ENCODE assay signal across 21 cellular contexts in genomic region chr1:25104932-25105561, GRCh38.
DNase-seq lines count a peak whose midpoint lies in the region; ATAC-seq, FAIRE-seq and TF ChIP-seq lines count a peak whose summit lies in the region.
"Had no signal": no experiment of that assay in that cellular context is flagged by ENCODE, and none has a peak within 500 bp of the region (broad histone marks: within the 10 kb centered on the region; RNA-seq: fewer than 3 reads in every experiment).

No MANE protein-coding gene starts in this region.

- no peaks in the 10 kb centered on the region for H3K27me3 ChIP-seq in right atrium auricular region
- peaks cover 0 to 26% of the 10 kb centered on the region in 2 experiments; a peak in 3 of 5 replicates for H3K27me3 ChIP-seq in K562 (ENCODE audit: control insufficient read depth in 2 of 2, insufficient read depth in 2 of 2, low read length in 2 of 2)
- H3K27me3 ChIP-seq in brain microvascular endothelial cell (replicated peaks), result no peaks in the 10 kb centered on the region
- H3K27me3 ChIP-seq: BLaER1 had no signal

- H3K36me3 ChIP-seq in right atrium auricular region (no peaks in the 10 kb centered on the region), K562 (ENCODE audit: control insufficient read depth, insufficient read depth, low read length) (no peaks in the 10 kb centered on the region), brain microvascular endothelial cell (replicated peaks) (no peaks in the 10 kb centered on the region)
- H3K36me3 ChIP-seq: BLaER1 had no signal

- H3K4me1 Mint-ChIP-seq in naive thymus-derived CD8-positive, alpha-beta T cell, result peaks cover 31 to 70% (median 58%) of the 10 kb centered on the region in 4 donors

- TF ChIP-seq CTCF in right atrium auricular region (IDR thresholded peaks at IDR 0.05) (no peak), K562 (IDR thresholded peaks at IDR 0.05 in 2 of 3, conservative IDR thresholded peaks at IDR 0.05 in 1 of 3; ENCODE audit: insufficient read depth in 2 of 3, low read depth in 1 of 3, low read length in 3 of 3) (no peak), brain microvascular endothelial cell (IDR thresholded peaks at IDR 0.05; ENCODE audit: low read depth, low read length, missing control alignments) (no peak)

- TF ChIP-seq RAD21 in K562 (CRISPR knock-in tag; conservative IDR thresholded peaks at IDR 0.05 in 1 of 2, IDR thresholded peaks at IDR 0.05 in 1 of 2), result no peak

- no peak overlapping the region for H3K4me2 ChIP-seq in K562 (ENCODE audit: insufficient read depth, low read length)
- H3K4me2 ChIP-seq: A549, BLaER1, KMS-11 had no signal

- in situ Hi-C loops in K562 (cut with MboI) (loop anchor here (5.0 kb wide), 2 partner anchors 173 to 258 kb away; partner anchors contain the start of gene RUNX3), brain microvascular endothelial cell (cut with HindIII; ENCODE audit: low pct_ligation_motif_present, low sequenced_read_pairs) (no loop called here)

- FAIRE-seq in K562 (lab: Jason Lieb, UNC), result no peak
- FAIRE-seq: A549, GM19239 had no signal

- POLR2A ChIA-PET in K562 (lab: Yijun Ruan, JAX), result no interaction called here
- POLR2A ChIA-PET in naive thymus-derived CD8-positive, alpha-beta T cell (lab: Charles Lee), result no interaction called here

- no peaks in the 10 kb centered on the region for H3K9me1 ChIP-seq in K562 (ENCODE audit: control insufficient read depth, insufficient read depth, low read length)

- no peak overlapping the region for H3K9ac ChIP-seq in K562 (ENCODE audit: insufficient read depth in 1 of 2, low read depth in 2 of 2, low read length in 2 of 2)
- H3K9ac ChIP-seq: BLaER1, KMS-11 had no signal

- H3K4me1 ChIP-seq in right atrium auricular region (peaks cover 0 to 4% of the 10 kb centered on the region in 2 donors), K562 (replicated peaks in 1 of 2; ENCODE audit: control insufficient read depth in 2 of 2, insufficient read depth in 2 of 2, low read length in 2 of 2) (peaks cover 0 to 5% of the 10 kb centered on the region in 2 experiments; a peak in 1 of 5 replicates)
- H3K4me1 ChIP-seq: A549 had no signal

- ATAC-seq in Right ventricle myocardium superior (ENCODE audit: poor library complexity), result peak; percentile 72
- ATAC-seq in K562, result no peak
- no peak for ATAC-seq in naive thymus-derived CD8-positive, alpha-beta T cell
- ATAC-seq: A549, HCT116, PC-3 had no signal

- DNase-seq in Right ventricle myocardium superior (no peak), right atrium auricular region (ENCODE audit: low spot score) (no peak), K562 (ENCODE audit: extremely low read depth in 1 of 4, low spot score in 3 of 4) (no peak), myocyte (ENCODE audit: low read depth) (peak; percentile 85), brain microvascular endothelial cell (no peak)
- DNase-seq in naive thymus-derived CD8-positive, alpha-beta T cell, result no peak
- DNase-seq in NK-92 treated with Interleukin-12 subunit alpha and Interleukin-12 subunit beta, amount 100 ng/mL, for 24 hours (lab: John Stamatoyannopoulos, UW), result no peak
- DNase-seq: CD4-positive, alpha-beta memory T cell; DMS153; GDM1; NCI-H1417 treated with DMSO at 0.1 percent for 48 hours; NCI-H187 treated with DMSO at 0.1 percent for 48 hours; NCI-H2227 treated with DMSO at 0.1 percent for 48 hours; NCI-H510A treated with DMSO at 0.1 percent for 48 hours; PC-3; RPMI8226 had no signal

- H3K27me3 Mint-ChIP-seq in naive thymus-derived CD8-positive, alpha-beta T cell, result peaks cover 0 to 1% (median 0%) of the 10 kb centered on the region in 5 donors

- intact Hi-C loops in Right ventricle myocardium superior (cut with DNase I), result no loop called here
- intact Hi-C loops in K562 (cut with micrococcal nuclease), result loop anchor here (5.0 kb wide), 1 partner anchor 102 kb away; no protein-coding TSS in a partner anchor

- H3K27ac ChIP-seq in right atrium auricular region (no peak overlapping the region), K562 (ENCODE audit: extremely low read depth, low read depth, low read length) (no peak overlapping the region), brain microvascular endothelial cell (no peak overlapping the region)
- H3K27ac ChIP-seq: A549, BLaER1, KMS-11 had no signal

- no peaks in the 10 kb centered on the region for H4K20me1 ChIP-seq in K562 (replicated peaks; ENCODE audit: control insufficient read depth, insufficient read depth, low read length)
- H4K20me1 ChIP-seq: BLaER1 had no signal

- peak overlapping the region in 1 of 10 donors; percentile 20 for H3K4me3 Mint-ChIP-seq in naive thymus-derived CD8-positive, alpha-beta T cell
- H3K4me3 Mint-ChIP-seq: CD4-positive, alpha-beta memory T cell had no signal

- CTCF ChIA-PET in K562 (lab: Yijun Ruan, JAX; ENCODE audit: low intra/inter-chr PET ratio), result no interaction called here

- no peak overlapping the region for H2AFZ ChIP-seq in K562 (ENCODE audit: low read depth, low read length)

- H3K36me3 Mint-ChIP-seq in naive thymus-derived CD8-positive, alpha-beta T cell, result peaks cover 0 to 12% (median 8%) of the 10 kb centered on the region in 3 donors

- TF ChIP-seq POLR2A in K562 (conservative IDR thresholded peaks at IDR 0.05), result no peak

- peaks cover 0 to 23% (median 13%) of the 10 kb centered on the region in 9 donors for H3K9me3 Mint-ChIP-seq in naive thymus-derived CD8-positive, alpha-beta T cell

- H3K79me2 ChIP-seq in K562 (ENCODE audit: control insufficient read depth, insufficient read depth, low read length), result no peaks in the 10 kb centered on the region

- peaks cover 0 to 11% of the 10 kb centered on the region in 2 donors for H3K9me3 ChIP-seq in right atrium auricular region
- peaks cover 7% of the 10 kb centered on the region for H3K9me3 ChIP-seq in K562 (replicated peaks; ENCODE audit: control insufficient read depth, insufficient read depth, low read depth, low read length)

- TF ChIP-seq EP300 in K562 (IDR thresholded peaks at IDR 0.05; ENCODE audit: low read length), result no peak

- H3K4me3 ChIP-seq in right atrium auricular region, result no peak overlapping the region
- no peak overlapping the region for H3K4me3 ChIP-seq in K562
- no peak overlapping the region for H3K4me3 ChIP-seq in brain microvascular endothelial cell (ENCODE audit: low read depth, low read length)
- H3K4me3 ChIP-seq: A549, BLaER1 had no signal

- 0% methylated on average over 1 of the region's 1 CpG for WGBS in K562 (ENCODE audit: insufficient coverage, low coverage, missing lambda C conversion rate)

- no TSS peak for BruUV-seq in K562 (replicated peaks; lab: Mats Ljungman, UMichigan)

- H3K27ac Mint-ChIP-seq in naive thymus-derived CD8-positive, alpha-beta T cell, result peak overlapping the region in 3 of 10 donors; percentile 19 to 81 (median 67)

TF ChIP-seq in K562, 482 proteins besides CTCF, POLR2A, EP300 and RAD21:
- TF ChIP-seq SMC3 (conservative IDR thresholded peaks at IDR 0.05; ENCODE audit: insufficient read depth, low read depth, low read length) (no peak), ZFP36 (IDR thresholded peaks at IDR 0.05; ENCODE audit: low read depth, low read length, partially characterized antibody) (peak; percentile 75)
